In genomic region chr16:83808573-83809014, GRCh38 we compare ENCODE assay signal across 8 cellular contexts. TPM values are rescaled to one million over a fixed set of nuclear protein-coding genes. Genes with fewer than 3 reads are reported as not detected.
A peak's percentile ranks its signal among the peaks of the same experiment; 100 is the strongest.
DNase-seq lines count a peak whose midpoint lies in the region; ATAC-seq and TF ChIP-seq lines count a peak whose summit lies in the region.

No MANE protein-coding gene starts in this region.

- DNase-seq in SK-N-MC (ENCODE audit: low read depth, low spot score) (no peak), fibroblast of peridontal ligament (ENCODE audit: extremely low read depth) (peak; percentile 3), retinal pigment epithelial cell (ENCODE audit: low read depth) (no peak), ecto neural progenitor cell (ENCODE audit: low spot score) (no peak), SK-N-DZ (ENCODE audit: low spot score) (no peak)

- no peak for TF ChIP-seq CTCF in retinal pigment epithelial cell (conservative IDR thresholded peaks at IDR 0.05; ENCODE audit: low read depth, low read length)

- H3K9me3 ChIP-seq in SK-N-MC (ENCODE audit: low read depth, low read length), result no peaks in the 10 kb centered on the region

- ATAC-seq in GM21367 (IDR thresholded peaks at IDR 0.05; ENCODE audit: unreplicated experiment), result peak; percentile 5
- ATAC-seq in HG02884 (IDR thresholded peaks at IDR 0.05; ENCODE audit: unreplicated experiment), result no peak
- no peak for ATAC-seq in GM21723 (IDR thresholded peaks at IDR 0.05; ENCODE audit: unreplicated experiment)

- H3K9ac ChIP-seq in SK-N-MC (ENCODE audit: insufficient read length), result peak overlapping the region; percentile 88

- H3K4me3 ChIP-seq in SK-N-MC, result peak overlapping the region; percentile 83
- peak overlapping the region; percentile 87 for H3K4me3 ChIP-seq in retinal pigment epithelial cell (ENCODE audit: low read length)

- no peak overlapping the region for H3K27ac ChIP-seq in SK-N-MC

- no peaks in the 10 kb centered on the region for H3K36me3 ChIP-seq in SK-N-MC (ENCODE audit: insufficient read depth, low read length)

RNA-seq across cellular contexts. Expression of gene HSBP1, which starts 0.8 kb away (rescaled TPM):
- 65.9 and 66.4 TPM in 2 replicates for polyA plus RNA-seq in SK-N-DZ (2014; cell fraction: cytosol; rRNA removed)
- polyA plus RNA-seq in SK-N-DZ (2014; cell fraction: nucleus; rRNA removed), result 48.5 and 49.9 TPM in 2 replicates
